In genomic region chr15:69802432-69802831, GRCh38 we compare ENCODE assay signal across 21 cellular contexts.
"Had no signal": no experiment of that assay in that cellular context is flagged by ENCODE, and none has a peak within 500 bp of the region (broad histone marks: within the 10 kb centered on the region; RNA-seq: fewer than 3 reads in every experiment).

No MANE protein-coding gene starts in this region.

- ATAC-seq: activated CD8-positive, alpha-beta T cell treated with anti-CD3 and anti-CD28 coated beads for 36 hours; activated T-cell treated with anti-CD3 and anti-CD28 coated beads, Interleukin-2, amount 50 U/mL, for 4 hours; gastroesophageal sphincter; left cardiac atrium; left ventricle myocardium superior had no signal

- H3K4me1 ChIP-seq: breast epithelium, gastroesophageal sphincter, right atrium auricular region had no signal

- H3K27ac ChIP-seq: breast epithelium, gastroesophageal sphincter, right atrium auricular region, tibial nerve, VCaP had no signal

- H3K4me3 ChIP-seq: breast epithelium, gastroesophageal sphincter, right atrium auricular region, smooth muscle cell, tibial nerve had no signal

- H3K27me3 Mint-ChIP-seq: activated CD4-positive, alpha-beta T cell treated with anti-CD3 and anti-CD28 coated beads, Interleukin-2, amount 10 ng/mL, durations not matched to agents 7 days and 5 days; activated naive CD4-positive, alpha-beta T cell treated with anti-CD3 and anti-CD28 coated beads, Interleukin-2, amount 50 U/mL, for 24 hours had no signal

- H3K27me3 ChIP-seq: breast epithelium, gastroesophageal sphincter, right atrium auricular region, tibial nerve had no signal

- H3K9me3 ChIP-seq: breast epithelium, gastroesophageal sphincter, right atrium auricular region, tibial nerve had no signal

- DNase-seq: activated CD4-positive, alpha-beta T cell treated with anti-CD3 and anti-CD28 coated beads for 1 hour; activated CD4-positive, alpha-beta T cell treated with anti-CD3 and anti-CD28 coated beads, Interleukin-2, amount 10 ng/mL, durations not matched to agents 7 days and 5 days; activated CD8-positive, alpha-beta T cell treated with anti-CD3 and anti-CD28 coated beads for 36 hours; activated T-cell treated with anti-CD3 and anti-CD28 coated beads, Interleukin-2, amount 50 U/mL, for 4 hours; central memory CD4-positive, alpha-beta T cell; head of caudate nucleus; hippocampal formation; left cardiac atrium; left ventricle myocardium superior; occipital lobe; stimulated activated naive CD4-positive, alpha-beta T cell treated with Interleukin-2 at 50 U/mL for 16 hours; T-helper 9 cell had no signal

- H3K4me3 Mint-ChIP-seq: activated CD4-positive, alpha-beta T cell treated with anti-CD3 and anti-CD28 coated beads, Interleukin-2, amount 10 ng/mL, durations not matched to agents 7 days and 5 days; activated CD8-positive, alpha-beta T cell treated with anti-CD3 and anti-CD28 coated beads for 36 hours; activated naive CD4-positive, alpha-beta T cell treated with anti-CD3 and anti-CD28 coated beads, Interleukin-2, amount 50 U/mL, for 24 hours; activated T-cell treated with anti-CD3 and anti-CD28 coated beads, Interleukin-2, amount 50 U/mL, for 4 hours; T-helper 1 cell treated with Interleukin-12 subunit alpha and Interleukin-12 subunit beta and Interleukin-4 antibody, amounts not matched to agents 30 μg/mL and 1 μg/mL, for 36 hours had no signal

- H3K36me3 ChIP-seq: breast epithelium, gastroesophageal sphincter, right atrium auricular region, tibial nerve had no signal

- H3K9me3 Mint-ChIP-seq: activated CD4-positive, alpha-beta T cell treated with anti-CD3 and anti-CD28 coated beads, Interleukin-2, amount 10 ng/mL, durations not matched to agents 7 days and 5 days; activated CD8-positive, alpha-beta T cell treated with anti-CD3 and anti-CD28 coated beads for 36 hours; activated naive CD4-positive, alpha-beta T cell treated with anti-CD3 and anti-CD28 coated beads, Interleukin-2, amount 50 U/mL, for 24 hours; activated T-cell treated with anti-CD3 and anti-CD28 coated beads, Interleukin-2, amount 50 U/mL, for 4 hours; activated T-helper 2 cell treated with anti-CD3 and anti-CD28 coated beads, Interferon-gamma antibody, Interleukin-2, Interleukin-4, amounts not matched to agents 10 μg/mL and 5 μg/mL and 100 μg/mL, durations not matched to agents 14 hours and 24 hours and 36 hours; T-helper 1 cell treated with Interleukin-12 subunit alpha and Interleukin-12 subunit beta and Interleukin-4 antibody, amounts not matched to agents 30 μg/mL and 1 μg/mL, for 36 hours had no signal

- H3K36me3 Mint-ChIP-seq: activated naive CD4-positive, alpha-beta T cell treated with anti-CD3 and anti-CD28 coated beads, Interleukin-2, amount 50 U/mL, for 24 hours had no signal

- H3K27ac Mint-ChIP-seq: activated CD4-positive, alpha-beta T cell treated with anti-CD3 and anti-CD28 coated beads, Interleukin-2, amount 10 ng/mL, durations not matched to agents 7 days and 5 days; activated CD8-positive, alpha-beta T cell treated with anti-CD3 and anti-CD28 coated beads for 36 hours; activated naive CD4-positive, alpha-beta T cell treated with anti-CD3 and anti-CD28 coated beads, Interleukin-2, amount 50 U/mL, for 24 hours; activated T-helper 2 cell treated with anti-CD3 and anti-CD28 coated beads, Interferon-gamma antibody, Interleukin-2, Interleukin-4, amounts not matched to agents 10 μg/mL and 5 μg/mL and 100 μg/mL, durations not matched to agents 14 hours and 24 hours and 36 hours; T-helper 1 cell treated with Interleukin-12 subunit alpha and Interleukin-12 subunit beta and Interleukin-4 antibody, amounts not matched to agents 30 μg/mL and 1 μg/mL, for 36 hours had no signal
